ENCODE assay signal across 9 cellular contexts in the genomic region with DNA sequence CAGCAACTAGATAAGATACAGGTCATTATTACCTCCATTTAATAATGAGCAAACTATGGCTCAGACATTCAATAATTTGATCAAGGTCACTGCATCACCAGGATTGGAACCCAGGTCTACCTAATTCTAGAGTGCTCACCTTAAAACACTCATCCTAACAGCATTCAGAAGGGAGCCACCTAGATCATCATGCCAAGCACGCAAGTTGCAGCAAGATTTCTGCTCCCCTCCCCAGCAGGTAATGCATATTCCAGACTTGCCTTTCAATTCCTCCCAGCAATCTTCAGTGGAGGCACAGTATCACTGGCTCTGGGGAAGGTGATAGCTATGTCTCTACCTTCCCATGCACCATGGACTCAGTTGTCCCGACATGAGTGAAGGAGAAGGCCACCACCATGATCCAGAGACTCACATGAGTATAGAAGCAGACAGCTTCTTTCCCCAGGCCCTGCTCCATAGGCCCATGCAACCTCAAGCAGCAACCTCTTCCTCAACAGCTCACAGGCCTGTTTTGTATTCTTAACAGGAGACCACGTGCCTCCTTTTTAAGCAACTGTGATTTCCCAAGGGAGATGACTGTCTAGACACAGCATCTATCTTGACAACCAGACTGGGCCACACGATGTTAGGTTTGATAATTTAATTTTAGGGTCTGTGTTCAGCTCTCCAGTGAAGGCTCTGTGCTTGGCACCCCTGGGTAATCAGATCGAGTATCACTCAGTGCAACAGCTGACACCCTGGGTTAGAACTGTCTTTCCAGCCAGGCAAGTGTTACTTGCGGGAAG. TPM values are rescaled to one million over a fixed set of nuclear protein-coding genes. Genes with fewer than 3 reads are reported as not detected.
DNase-seq lines count a peak whose midpoint lies in the region; ATAC-seq lines count a peak whose summit lies in the region.
"Had no signal": no experiment of that assay in that cellular context is flagged by ENCODE, and none has a peak within 500 bp of the region (broad histone marks: within the 10 kb centered on the region; RNA-seq: fewer than 3 reads in every experiment).

No MANE protein-coding gene starts in this region.

- peak overlapping the region; percentile 93 for H3K27ac ChIP-seq in angular gyrus (ENCODE audit: low read depth, low read length)
- no peak overlapping the region for H3K27ac ChIP-seq in effector memory CD4-positive, alpha-beta T cell (ENCODE audit: insufficient read depth, low read length, poor library complexity, severe bottlenecking)

- no peaks in the 10 kb centered on the region for H3K4me1 ChIP-seq in effector memory CD4-positive, alpha-beta T cell (ENCODE audit: control insufficient read depth, insufficient read depth, low read length, poor library complexity, severe bottlenecking)

- ATAC-seq in GM18511 (IDR thresholded peaks at IDR 0.05; ENCODE audit: unreplicated experiment) (peak; percentile 64), HG03108 (IDR thresholded peaks at IDR 0.05; ENCODE audit: unreplicated experiment) (peak; percentile 61)
- peak; percentile 33 to 67 for ATAC-seq in naive thymus-derived CD8-positive, alpha-beta T cell

- H3K27ac Mint-ChIP-seq in naive thymus-derived CD8-positive, alpha-beta T cell: peak overlapping the region in 9 of 10 donors; percentile 29 to 63 (median 40)

- POLR2A ChIA-PET in naive thymus-derived CD8-positive, alpha-beta T cell (lab: Charles Lee): interaction anchor here (1.2 to 1.5 kb wide), 2 partner anchors 10 to 135 kb away, joined by 4 to 6 read pairs; partner anchors contain the start of gene PRCP

- peak overlapping the region in 7 of 10 donors; percentile 1 to 45 (median 28) for H3K4me3 Mint-ChIP-seq in naive thymus-derived CD8-positive, alpha-beta T cell

- no peaks in the 10 kb centered on the region for H3K36me3 ChIP-seq in effector memory CD4-positive, alpha-beta T cell (ENCODE audit: control insufficient read depth, insufficient read depth, low read length)

- no peaks in the 10 kb centered on the region for H3K9me3 ChIP-seq in effector memory CD4-positive, alpha-beta T cell (ENCODE audit: control insufficient read depth, low read length)

- no peak for DNase-seq in naive thymus-derived CD8-positive, alpha-beta T cell
- DNase-seq in SIG-M5 treated with dmso at 0.1 percent for 504 hours (lab: John Stamatoyannopoulos, UW; ENCODE audit: unreplicated experiment): no peak
- no peak for DNase-seq in putamen (ENCODE audit: low spot score)
- no peak for DNase-seq in effector memory CD4-positive, alpha-beta T cell
- no peak for DNase-seq in NCI-H1092 treated with DMSO at 0.1 percent for 48 hours (lab: John Stamatoyannopoulos, UW)
- DNase-seq: NCI-H1436 had no signal

- H3K36me3 Mint-ChIP-seq in naive thymus-derived CD8-positive, alpha-beta T cell: peaks cover 10 to 15% (median 12%) of the 10 kb centered on the region in 3 donors

- H3K27me3 ChIP-seq in effector memory CD4-positive, alpha-beta T cell (replicated peaks; ENCODE audit: control insufficient read depth, insufficient read depth, low read length, poor library complexity, severe bottlenecking): no peaks in the 10 kb centered on the region

- peaks cover 32 to 63% (median 57%) of the 10 kb centered on the region in 4 donors for H3K4me1 Mint-ChIP-seq in naive thymus-derived CD8-positive, alpha-beta T cell

- H3K4me3 ChIP-seq in effector memory CD4-positive, alpha-beta T cell (ENCODE audit: insufficient read depth, low read depth, low read length, poor library complexity, severe bottlenecking): no peak overlapping the region

- H3K9me3 Mint-ChIP-seq in naive thymus-derived CD8-positive, alpha-beta T cell: no peaks in the 10 kb centered on the region

- H3K27me3 Mint-ChIP-seq in naive thymus-derived CD8-positive, alpha-beta T cell: no peaks in the 10 kb centered on the region

RNA-seq across cellular contexts. Expression of gene RAB30, which starts 36.4 kb away (rescaled TPM):
- 10 to 100 TPM; 28.1 to 35.5 TPM for total RNA-seq in naive thymus-derived CD8-positive, alpha-beta T cell
- 10 to 100 TPM; 10.7 to 17.4 (median 12.8) TPM for polyA plus RNA-seq in naive thymus-derived CD8-positive, alpha-beta T cell
